Comparison of ENCODE assay signal across 10 cellular contexts in the genomic region with DNA sequence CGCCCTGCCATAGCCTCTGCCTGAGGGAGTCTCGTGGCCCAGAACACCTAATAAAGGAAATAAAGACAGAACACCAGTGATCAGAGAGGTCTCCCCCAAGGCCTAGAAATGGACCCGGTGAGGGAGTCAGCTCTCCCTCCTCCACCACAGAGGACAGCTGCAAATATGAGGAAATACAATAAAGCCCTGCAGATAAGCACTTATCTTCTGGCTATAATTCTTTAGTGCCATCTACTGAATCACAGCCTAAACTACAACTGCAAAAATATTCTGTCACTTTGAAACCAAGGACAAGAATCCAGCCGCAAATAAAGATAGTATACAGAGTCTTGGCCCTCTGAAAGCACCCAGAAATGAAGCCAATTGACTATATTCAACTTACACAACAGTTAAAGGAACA. TPM values are rescaled to one million over a fixed set of nuclear protein-coding genes. Genes with fewer than 3 reads are reported as not detected.
DNase-seq lines count a peak whose midpoint lies in the region; ATAC-seq and TF ChIP-seq lines count a peak whose summit lies in the region.
"Had no signal": no experiment of that assay in that cellular context is flagged by ENCODE, and none has a peak within 500 bp of the region (broad histone marks: within the 10 kb centered on the region; RNA-seq: fewer than 3 reads in every experiment).

No MANE protein-coding gene starts in this region.

- no peak overlapping the region for H2AK9ac ChIP-seq in IMR-90 (replicated peaks; ENCODE audit: low read depth, low read length, poor library complexity)

- BruUV-seq in IMR-90 (replicated peaks; lab: Mats Ljungman, UMichigan), result no TSS peak

- peaks cover 9% of the 10 kb centered on the region for H3K9me3 ChIP-seq in IMR-90 (ENCODE audit: control insufficient read depth, insufficient read depth, low read length)
- H3K9me3 ChIP-seq in SJCRH30 (replicated peaks), result 0 out of 2 replicates have a peak, but pooled peaks cover 6% of the 10 kb centered on the region
- H3K9me3 ChIP-seq in thyroid gland, result no peaks in the 10 kb centered on the region

- H3K4me2 ChIP-seq in IMR-90 (ENCODE audit: low read depth, low read length), result no peak overlapping the region; the same call in 1 of the 2 replicates

- no CpG with 5 or more reads among the region's 4 CpGs for WGBS in IMR-90 (ENCODE audit: extremely low coverage in 2 of 2, insufficient read length in 1 of 2), 2 experiments
- WGBS in thyroid gland, 2 donors, result 87 to 97% methylated on average over 4 of the region's 4 CpGs

- H3K18ac ChIP-seq in IMR-90 (ENCODE audit: low read depth, low read length), result peak overlapping the region; percentile 67; the same call in 1 of the 2 replicates

- peaks cover 7 to 26% of the 10 kb centered on the region in 2 experiments; a peak in 3 of 4 replicates for H3K79me1 ChIP-seq in IMR-90 (ENCODE audit: low read depth in 1 of 2, low read length in 2 of 2)

- H4K8ac ChIP-seq in IMR-90 (ENCODE audit: low read depth in 2 of 2, low read length in 2 of 2), result peak overlapping the region in 1 of 2 experiments; percentile 71; a peak in 1 of 4 replicates

- H3K9ac ChIP-seq in IMR-90 (ENCODE audit: low read depth, low read length), result no peak overlapping the region

- TF ChIP-seq POLR2A in IMR-90 (IDR thresholded peaks at IDR 0.05; ENCODE audit: low read depth, low read length) (no peak), thyroid gland (IDR thresholded peaks at IDR 0.05) (no peak)

- H3K23ac ChIP-seq in IMR-90 (ENCODE audit: low read depth, low read length), result no peak overlapping the region

- peak overlapping the region; percentile 98 for H2AK5ac ChIP-seq in IMR-90 (ENCODE audit: low read depth, low read length)

- H3K14ac ChIP-seq in IMR-90 (replicated peaks; ENCODE audit: low read depth, low read length), result 0 out of 2 replicates have a peak overlapping the region, but pooled peaks have one; percentile 94

- no peak overlapping the region for H2AFZ ChIP-seq in IMR-90 (replicated peaks; ENCODE audit: low read length, poor library complexity)

- dilution Hi-C loops in IMR-90 (cut with HindIII; ENCODE audit: low sequenced_read_pairs, unreplicated experiment), result no loop called here

- no peak for ATAC-seq in IMR-90 (ENCODE audit: low read depth)
- ATAC-seq in GM18517 (IDR thresholded peaks at IDR 0.05; ENCODE audit: unreplicated experiment), result no peak
- no peak for ATAC-seq in HG02571 (IDR thresholded peaks at IDR 0.05; ENCODE audit: unreplicated experiment)

- H2BK15ac ChIP-seq in IMR-90 (ENCODE audit: low read depth, low read length), result peak overlapping the region; percentile 57; the same call in 1 of the 3 replicates

- intact Hi-C loops in IMR-90 (cut with micrococcal nuclease), result no loop called here
- intact Hi-C loops in thyroid gland (cut with DNase I), result no loop called here

- peak; percentile 57 for TF ChIP-seq RAD21 in IMR-90 (IDR thresholded peaks at IDR 0.05; ENCODE audit: low read length)

- no peaks in the 10 kb centered on the region for H4K20me1 ChIP-seq in IMR-90 (ENCODE audit: insufficient read depth, low read length)

- DNase-seq in ELF-1 (ENCODE audit: low read depth, low spot score) (peak; percentile 9), IMR-90 (peak; percentile 43), SJCRH30 (peak; percentile 18 to 54), iPS DF 19.7 (ENCODE audit: low read depth, low spot score) (peak; percentile 2), NCI-H1048 (lab: John Stamatoyannopoulos, UW) (no peak), thyroid gland (no peak)
- DNase-seq: nephron progenitor cell, Right ventricle myocardium superior had no signal

- H3K4me1 ChIP-seq in IMR-90 (ENCODE audit: control insufficient read depth, insufficient read depth, low read length) (peaks cover 12% of the 10 kb centered on the region), SJCRH30 (no peaks in the 10 kb centered on the region), thyroid gland (no peaks in the 10 kb centered on the region)

- in situ Hi-C loops in IMR-90 (cut with MboI; ENCODE audit: low sequenced_read_pairs), result no loop called here

- H3K4me3 ChIP-seq in IMR-90 (ENCODE audit: insufficient read depth, low read depth, low read length) (no peak overlapping the region), SJCRH30 (no peak overlapping the region), thyroid gland (replicated peaks in 1 of 3) (no peak overlapping the region)

- peak overlapping the region; percentile 97; the same call in 1 of the 2 replicates for H3K4ac ChIP-seq in IMR-90 (ENCODE audit: low read depth, low read length)

- peak overlapping the region; percentile 89 for H2BK120ac ChIP-seq in IMR-90 (ENCODE audit: low read depth, low read length)

- no peaks in the 10 kb centered on the region for H3K27me3 ChIP-seq in IMR-90 (ENCODE audit: control insufficient read depth, insufficient read depth, low read length)
- no peaks in the 10 kb centered on the region for H3K27me3 ChIP-seq in SJCRH30
- no peaks in the 10 kb centered on the region for H3K27me3 ChIP-seq in thyroid gland

- peak overlapping the region; percentile 64; the same call in 1 of the 2 replicates for H4K5ac ChIP-seq in IMR-90 (ENCODE audit: low read depth, low read length)

- POLR2A ChIA-PET in IMR-90 (lab: Charles Lee; ENCODE audit: unreplicated experiment), result no interaction called here

- no peaks in the 10 kb centered on the region for H3K36me3 ChIP-seq in IMR-90 (ENCODE audit: control insufficient read depth, insufficient read depth, low read length)
- no peaks in the 10 kb centered on the region for H3K36me3 ChIP-seq in SJCRH30
- no peaks in the 10 kb centered on the region for H3K36me3 ChIP-seq in thyroid gland

- H3K27ac ChIP-seq in IMR-90 (ENCODE audit: insufficient read depth, low read length), result no peak overlapping the region
- H3K27ac ChIP-seq in SJCRH30, result no peak overlapping the region
- H3K27ac ChIP-seq in thyroid gland, result no peak overlapping the region

- TF ChIP-seq CTCF in IMR-90 (conservative IDR thresholded peaks at IDR 0.05; ENCODE audit: low read depth, low read length) (peak; percentile 45), thyroid gland (IDR thresholded peaks at IDR 0.05) (no peak)

- peaks cover 16% of the 10 kb centered on the region for H3K9me1 ChIP-seq in IMR-90 (ENCODE audit: insufficient read depth, low read length)

- CTCF ChIA-PET in IMR-90 (lab: Yijun Ruan, JAX), result interaction anchor here (0.7 to 2.4 kb wide), 4 partner anchors 20 to 322 kb away, joined by 3 to 11 read pairs (median 4); a partner anchor contains a TSS

- H2BK5ac ChIP-seq in IMR-90 (ENCODE audit: low read depth, low read length, poor library complexity, severe bottlenecking), result peak overlapping the region; percentile 60

- no peak overlapping the region for H3K56ac ChIP-seq in IMR-90 (ENCODE audit: extremely low read depth, insufficient read depth, low read length)

- H2BK20ac ChIP-seq in IMR-90 (ENCODE audit: low read depth, low read length), result peak overlapping the region; percentile 70

- H4K91ac ChIP-seq in IMR-90 (ENCODE audit: insufficient read depth, low read depth, low read length), result peak overlapping the region; percentile 95; the same call in 1 of the 2 replicates

TF ChIP-seq in IMR-90, 13 proteins besides CTCF, POLR2A, EP300 and RAD21:
- TF ChIP-seq MAFK (IDR thresholded peaks at IDR 0.05; ENCODE audit: low read depth, low read length), result no peak
- TF ChIP-seq SMC3 (IDR thresholded peaks at IDR 0.05; ENCODE audit: low read depth, low read length), result peak; percentile 38; the same call in 1 of the 2 replicates
- TF ChIP-seq BHLHE40 (IDR thresholded peaks at IDR 0.05; ENCODE audit: low read depth, low read length), result no peak
TF ChIP-seq in IMR-90: peak in this region for 1.

RNA-seq across cellular contexts. Expression of a gene that starts 42.4 kb away (rescaled TPM):
- total RNA-seq in IMR-90 (2012; rRNA removed) (under 0.01 TPM in 2 replicates), thyroid gland (1 to 10 TPM in 1 of 4 donors, under 1 TPM in 3; 0.24 to 2.7 (median 0.63) TPM)
- 0.06 and 0.09 TPM in 2 replicates for polyA plus RNA-seq in IMR-90 (2012; rRNA removed)
- 0.02 TPM in 1 of 2 replicates, not detected in the other for polyA plus RNA-seq in IMR-90 (2012; cell fraction: cytosol; rRNA removed)
- polyA plus RNA-seq in IMR-90 (2012; cell fraction: nucleus; rRNA removed; ENCODE audit: low replicate concordance), result 0.10 and 0.23 TPM in 2 replicates
- total RNA-seq in SJCRH30 (2014; rRNA removed; shearing (Covaris generic)), result not detected in 2 replicates

Comparison
In these comparisons a context has a peak if more than half of its experiments do, and no peak if none do; other contexts are left out.
1. DNase-seq: peak in ELF-1 (single experiment), IMR-90 (single experiment), SJCRH30 (2 of 2) and iPS DF 19.7 (single experiment); none in NCI-H1048 (single experiment) and thyroid gland (0 of 2).